Comparison of ENCODE assay signal across 32 cellular contexts in genomic region chr4:113125418-113125817, GRCh38.
"Had no signal": no experiment of that assay in that cellular context is flagged by ENCODE, and none has a peak within 500 bp of the region (broad histone marks: within the 10 kb centered on the region; RNA-seq: fewer than 3 reads in every experiment).

No MANE protein-coding gene starts in this region.

- H3K4me3 Mint-ChIP-seq: activated B cell treated with CpG ODN at 0.5 μM for 24 hours; activated CD4-positive, alpha-beta memory T cell treated with anti-CD3 and anti-CD28 coated beads for 36 hours; activated naive CD4-positive, alpha-beta T cell treated with anti-CD3 and anti-CD28 coated beads for 36 hours; activated T-cell treated with anti-CD3 and anti-CD28 coated beads, Interleukin-2, amount 50 U/mL, for 4 hours; activated T-helper 1 cell treated with anti-CD3 and anti-CD28 coated beads, Interleukin-12 subunit alpha, Interleukin-12 subunit beta, Interleukin-2, Interleukin-4 antibody, amounts not matched to agents 30 ng/mL and 10 ng/mL and 1 ng/mL, durations not matched to agents 14 hours and 24 hours and 36 hours; T-helper 1 cell treated with Interleukin-12 subunit alpha and Interleukin-12 subunit beta and Interleukin-4 antibody, amounts not matched to agents 30 μg/mL and 1 μg/mL, for 36 hours; T-helper 2 cell treated with Interferon-gamma antibody and Interleukin-4, amounts not matched to agents 5 μg/mL and 100 μg/mL, for 36 hours had no signal

- H3K27ac Mint-ChIP-seq: activated B cell treated with CpG ODN at 0.5 μM for 24 hours; activated CD4-positive, alpha-beta memory T cell treated with anti-CD3 and anti-CD28 coated beads for 36 hours; activated naive CD4-positive, alpha-beta T cell treated with anti-CD3 and anti-CD28 coated beads for 36 hours; activated naive CD4-positive, alpha-beta T cell treated with anti-CD3 and anti-CD28 coated beads, Interleukin-2, amount 50 U/mL, for 72 hours; activated T-helper 1 cell treated with anti-CD3 and anti-CD28 coated beads, Interleukin-12 subunit alpha, Interleukin-12 subunit beta, Interleukin-2, Interleukin-4 antibody, amounts not matched to agents 30 ng/mL and 10 ng/mL and 1 ng/mL, durations not matched to agents 14 hours and 24 hours and 36 hours; T-helper 1 cell treated with Interleukin-12 subunit alpha and Interleukin-12 subunit beta and Interleukin-4 antibody, amounts not matched to agents 30 μg/mL and 1 μg/mL, for 36 hours; T-helper 2 cell treated with Interferon-gamma antibody and Interleukin-4, amounts not matched to agents 5 μg/mL and 100 μg/mL, for 36 hours had no signal

- H3K27me3 Mint-ChIP-seq: activated B cell treated with CpG ODN at 0.5 μM for 24 hours; activated CD4-positive, alpha-beta memory T cell treated with anti-CD3 and anti-CD28 coated beads for 36 hours had no signal

- H3K27me3 ChIP-seq: adrenal gland, body of pancreas, breast epithelium had no signal

- H3K36me3 Mint-ChIP-seq: activated CD4-positive, alpha-beta memory T cell treated with anti-CD3 and anti-CD28 coated beads for 36 hours; activated naive CD4-positive, alpha-beta T cell treated with anti-CD3 and anti-CD28 coated beads, Interleukin-2, amount 50 U/mL, for 72 hours had no signal

- DNase-seq: activated B cell treated with CpG ODN at 0.5 μM for 24 hours; activated CD4-positive, alpha-beta memory T cell treated with anti-CD3 and anti-CD28 coated beads for 36 hours; activated CD4-positive, alpha-beta T cell treated with anti-CD3 and anti-CD28 coated beads for 4 hours; activated CD4-positive, alpha-beta T cell treated with anti-CD3 and anti-CD28 coated beads, Interleukin-2, amount 50 U/mL, for 1 hour; activated CD4-positive, CD25-positive, alpha-beta regulatory T cell treated with anti-CD3 and anti-CD28 coated beads, Interleukin-2, amount 50 U/mL, for 72 hours; activated CD8-positive, alpha-beta memory T cell treated with anti-CD3 and anti-CD28 coated beads, Interleukin-2, amount 50 U/mL, for 4 hours; activated gamma-delta T cell treated with Interleukin-2 at 50 U/mL for 16 hours; activated naive CD4-positive, alpha-beta T cell treated with anti-CD3 and anti-CD28 coated beads for 36 hours; activated T-cell treated with anti-CD3 and anti-CD28 coated beads for 4 hours; activated T-cell treated with anti-CD3 and anti-CD28 coated beads, Interleukin-2, amount 50 U/mL, for 4 hours; adrenal gland; body of pancreas; MG63; NCI-H1048; NCI-H1105 treated with DMSO at 0.1 percent for 48 hours; NCI-H1436; NCI-H1694; NCI-H1930; NCI-H2081 treated with DMSO at 0.1 percent for 48 hours; NCI-H226; NCI-H446 treated with DMSO at 0.1 percent for 48 hours; NCI-H524; PC-9; SIG-M5 had no signal

- H3K9ac ChIP-seq: KMS-11 had no signal

- ATAC-seq: activated naive CD4-positive, alpha-beta T cell treated with anti-CD3 and anti-CD28 coated beads, Interleukin-2, amount 50 U/mL, for 72 hours; activated T-cell treated with anti-CD3 and anti-CD28 coated beads, Interleukin-2, amount 50 U/mL, for 4 hours; body of pancreas; Right ventricle myocardium inferior had no signal

- H2AFZ ChIP-seq: PC-9 had no signal

- H3K9me3 Mint-ChIP-seq: activated B cell treated with CpG ODN at 0.5 μM for 24 hours; activated CD4-positive, alpha-beta memory T cell treated with anti-CD3 and anti-CD28 coated beads for 36 hours; activated naive CD4-positive, alpha-beta T cell treated with anti-CD3 and anti-CD28 coated beads for 36 hours; activated naive CD4-positive, alpha-beta T cell treated with anti-CD3 and anti-CD28 coated beads, Interleukin-2, amount 50 U/mL, for 72 hours; activated T-cell treated with anti-CD3 and anti-CD28 coated beads, Interleukin-2, amount 50 U/mL, for 4 hours; activated T-helper 1 cell treated with anti-CD3 and anti-CD28 coated beads, Interleukin-12 subunit alpha, Interleukin-12 subunit beta, Interleukin-2, Interleukin-4 antibody, amounts not matched to agents 30 ng/mL and 10 ng/mL and 1 ng/mL, durations not matched to agents 14 hours and 24 hours and 36 hours; T-helper 1 cell treated with Interleukin-12 subunit alpha and Interleukin-12 subunit beta and Interleukin-4 antibody, amounts not matched to agents 30 μg/mL and 1 μg/mL, for 36 hours; T-helper 2 cell treated with Interferon-gamma antibody and Interleukin-4, amounts not matched to agents 5 μg/mL and 100 μg/mL, for 36 hours had no signal

- H3K4me1 ChIP-seq: body of pancreas, breast epithelium had no signal

- H3K4me1 Mint-ChIP-seq: activated B cell treated with CpG ODN at 0.5 μM for 24 hours had no signal

- H3K4me3 ChIP-seq: adrenal gland, body of pancreas, breast epithelium, MG63, PC-9 had no signal

- H3K36me3 ChIP-seq: adrenal gland, breast epithelium, MG63 had no signal

- H3K9me3 ChIP-seq: adrenal gland, body of pancreas, breast epithelium, MG63 had no signal

- H3K27ac ChIP-seq: adrenal gland, body of pancreas, breast epithelium, KMS-11, PC-9, RWPE1 had no signal

- H3K4me2 ChIP-seq: KMS-11, PC-9 had no signal
